Comparison of ENCODE assay signal across 3 cellular contexts in genomic region chr12:117574655-117575054, GRCh38.
"Had no signal": no experiment of that assay in that cellular context is flagged by ENCODE, and none has a peak within 500 bp of the region (broad histone marks: within the 10 kb centered on the region; RNA-seq: fewer than 3 reads in every experiment).

No MANE protein-coding gene starts in this region.

- H3K4me3 ChIP-seq: GM12878 had no signal

- DNase-seq: GDM1, GF-D8 had no signal

- ATAC-seq: GM12878 had no signal
